Comparison of ENCODE assay signal across 8 cellular contexts in the genomic region with DNA sequence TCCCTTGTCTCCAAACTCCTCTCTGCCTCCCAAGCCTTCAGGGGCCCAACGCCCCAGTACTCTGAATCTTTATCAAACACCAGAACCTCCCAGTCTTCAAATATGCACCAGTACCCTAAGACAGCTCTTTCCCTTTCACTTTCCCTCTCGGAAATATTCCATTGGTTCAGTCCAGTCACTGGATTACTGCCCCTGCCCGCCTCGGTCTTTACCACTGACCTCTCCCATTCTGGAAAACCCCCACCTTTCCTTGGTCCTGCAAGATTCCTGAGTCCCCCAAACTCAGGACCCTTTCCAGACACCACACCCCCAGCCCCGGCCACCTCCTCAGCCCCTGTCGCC. TPM values are rescaled to one million over a fixed set of nuclear protein-coding genes. Genes with fewer than 3 reads are reported as not detected.
DNase-seq lines count a peak whose midpoint lies in the region; ATAC-seq, FAIRE-seq and TF ChIP-seq lines count a peak whose summit lies in the region.

No MANE protein-coding gene starts in this region.

- no peak overlapping the region for H2BK120ac ChIP-seq in H1 (replicated peaks; ENCODE audit: low read depth, low read length)

- H3K4me3 ChIP-seq in H1 (ENCODE audit: extremely low read depth in 1 of 4, insufficient read depth in 2 of 4, low read depth in 3 of 4, low read length in 4 of 4): peak overlapping the region; percentile 76 to 90 (median 88)
- peak overlapping the region; percentile 98 to 99 for H3K4me3 ChIP-seq in mucosa of rectum (ENCODE audit: low read length in 2 of 2)

- H3K79me1 ChIP-seq in H1 (ENCODE audit: low read depth, low read length): peaks cover 2% of the 10 kb centered on the region

- no peak for TF ChIP-seq POLR2A in H1 (IDR thresholded peaks at IDR 0.05; ENCODE audit: control extremely low read depth in 1 of 2, low read depth in 2 of 2, low read length in 2 of 2)

- H2BK5ac ChIP-seq in H1 (ENCODE audit: low read depth, low read length): peak overlapping the region; percentile 56; the same call in 1 of the 2 replicates

- no peak overlapping the region for H3K18ac ChIP-seq in H1 (ENCODE audit: extremely low read depth, low read length)

- H4K20me1 ChIP-seq in H1 (replicated peaks in 1 of 2; ENCODE audit: control insufficient read depth in 1 of 2, insufficient read depth in 2 of 2, low read length in 2 of 2): no peaks in the 10 kb centered on the region

- no peaks in the 10 kb centered on the region for H3K4me1 ChIP-seq in ES-I3 (ENCODE audit: insufficient read depth, low read length)
- H3K4me1 ChIP-seq in H1 (replicated peaks in 1 of 4; ENCODE audit: control insufficient read depth in 3 of 4, insufficient read depth in 4 of 4, low read length in 3 of 4): peaks cover 0 to 3% (median under 1%) of the 10 kb centered on the region in 4 experiments; a peak in 1 of 7 replicates
- H3K4me1 ChIP-seq in mucosa of rectum (ENCODE audit: control insufficient read depth in 2 of 2, insufficient read depth in 2 of 2, low read length in 2 of 2): peaks cover 6 to 9% of the 10 kb centered on the region in 2 donors

- no peak overlapping the region for H2BK15ac ChIP-seq in H1 (ENCODE audit: low read length)

- no peak overlapping the region for H3K23ac ChIP-seq in H1 (ENCODE audit: insufficient read length)

- no peak overlapping the region for H2AFZ ChIP-seq in H1 (ENCODE audit: low read length)

- no peak overlapping the region for H3K56ac ChIP-seq in H1 (replicated peaks; ENCODE audit: insufficient read length, low read depth, low read length)

- H2BK12ac ChIP-seq in H1 (ENCODE audit: low read depth, low read length): no peak overlapping the region

- no peak overlapping the region for H3K14ac ChIP-seq in H1 (ENCODE audit: insufficient read length)

- no peak for TF ChIP-seq RAD21 in H1 (IDR thresholded peaks at IDR 0.05 in 1 of 2, conservative IDR thresholded peaks at IDR 0.05 in 1 of 2; ENCODE audit: low read depth in 2 of 2, low read length in 2 of 2)

- no peak for TF ChIP-seq EP300 in H1 (IDR thresholded peaks at IDR 0.05; ENCODE audit: borderline replicate concordance in 1 of 2, low read depth in 2 of 2, low read length in 2 of 2)

- H3K27ac ChIP-seq in H1 (ENCODE audit: low read depth, low read length): peak overlapping the region; percentile 87; the same call in 1 of the 2 replicates
- peak overlapping the region; percentile 84 for H3K27ac ChIP-seq in mucosa of rectum (ENCODE audit: low read depth in 2 of 2, low read length in 2 of 2)

- no peak for TF ChIP-seq CTCF in H1 (IDR thresholded peaks at IDR 0.05; ENCODE audit: control extremely low read depth in 1 of 3, insufficient read depth in 1 of 3, low read depth in 1 of 3, low read length in 3 of 3)

- DNase-seq in RCC 7860 (ENCODE audit: low spot score): peak; percentile 48
- no peak for DNase-seq in H1 (ENCODE audit: low read depth in 1 of 2, low spot score in 2 of 2)
- no peak for DNase-seq in COR-L47 (lab: John Stamatoyannopoulos, UW)
- DNase-seq in NCI-H2171 (lab: John Stamatoyannopoulos, UW): no peak
- DNase-seq in foreskin melanocyte: no peak

- POLR2A ChIA-PET in H1 (lab: Charles Lee; ENCODE audit: partially characterized antibody): interaction anchor here (0.6 kb wide), 1 partner anchor 16 kb away, joined by 3 read pairs; no protein-coding TSS in a partner anchor

- H3K79me2 ChIP-seq in H1 (ENCODE audit: control insufficient read depth in 1 of 2, insufficient read depth in 2 of 2, low read length in 2 of 2): peaks cover 0 to 43% of the 10 kb centered on the region in 2 experiments; a peak in 2 of 4 replicates

- peaks cover 6% of the 10 kb centered on the region; the same call in 1 of the 2 replicates for H3K23me2 ChIP-seq in H1 (ENCODE audit: low read depth, low read length)

- H4K8ac ChIP-seq in H1 (ENCODE audit: extremely low read depth, insufficient read depth, low read length): peak overlapping the region; percentile 96

- no peak overlapping the region for H3K4ac ChIP-seq in H1 (replicated peaks; ENCODE audit: insufficient read length, low read depth, low read length)

- ATAC-seq in HG02884 (IDR thresholded peaks at IDR 0.05; ENCODE audit: unreplicated experiment): no peak

- CTCF ChIA-PET in H1 (lab: Charles Lee; ENCODE audit: partially characterized antibody): interaction anchor here (1.2 kb wide), 2 partner anchors 20 to 29 kb away, joined by 3 to 4 read pairs; no protein-coding TSS in a partner anchor

- H2BK20ac ChIP-seq in H1 (ENCODE audit: low read length): no peak overlapping the region

- no peak overlapping the region for H4K5ac ChIP-seq in H1 (ENCODE audit: insufficient read length, low read depth, low read length)

- no peaks in the 10 kb centered on the region; the same call in 1 of the 2 replicates for H3K36me3 ChIP-seq in ES-I3 (ENCODE audit: insufficient read depth, low read length)
- H3K36me3 ChIP-seq in H1 (ENCODE audit: control insufficient read depth in 2 of 4, insufficient read depth in 4 of 4, low read length in 3 of 4): peaks cover 0 to 5% (median 2%) of the 10 kb centered on the region in 4 experiments; a peak in 3 of 8 replicates
- peaks cover under 1 to 5% of the 10 kb centered on the region in 2 donors for H3K36me3 ChIP-seq in mucosa of rectum (ENCODE audit: control insufficient read depth in 2 of 2, insufficient read depth in 2 of 2, low read length in 2 of 2)

- peak overlapping the region; percentile 93 for H3K9ac ChIP-seq in ES-I3 (ENCODE audit: low read depth, low read length)
- peak overlapping the region; percentile 58 to 86 (median 80) for H3K9ac ChIP-seq in H1 (replicated peaks in 1 of 4; ENCODE audit: extremely low read depth in 1 of 4, low read depth in 3 of 4, low read length in 3 of 4)
- H3K9ac ChIP-seq in mucosa of rectum (ENCODE audit: low read depth in 1 of 2, low read length in 2 of 2): peak overlapping the region; percentile 86 to 89

- H2AK5ac ChIP-seq in H1 (ENCODE audit: low read depth, low read length): no peak overlapping the region

- FAIRE-seq in RCC 7860 (lab: Jason Lieb, UNC) (no peak), H1 (lab: Jason Lieb, UNC) (no peak)

- H3K27me3 ChIP-seq in H1 (replicated peaks in 1 of 4; ENCODE audit: control insufficient read depth in 3 of 4, extremely low read depth in 1 of 4, insufficient read depth in 3 of 4, low read length in 3 of 4): no peaks in the 10 kb centered on the region
- no peaks in the 10 kb centered on the region for H3K27me3 ChIP-seq in mucosa of rectum (ENCODE audit: control insufficient read depth in 2 of 2, insufficient read depth in 2 of 2, low read length in 2 of 2)

- H3K4me2 ChIP-seq in H1 (ENCODE audit: insufficient read depth in 1 of 2, low read depth in 2 of 2, low read length in 2 of 2): peak overlapping the region; percentile 86 to 90

- 29% methylated on average over 6 of the region's 6 CpGs; no CpG with 5 or more reads in 1 of the 2 experiments for WGBS in H1 (ENCODE audit: extremely low coverage in 1 of 2, insufficient coverage in 1 of 2, insufficient read length in 1 of 2, insufficient replicate concordance in 2 of 2, low coverage in 1 of 2, low lambda C conversion rate in 2 of 2, missing lambda C conversion rate in 1 of 2), 2 experiments

- no peaks in the 10 kb centered on the region for H3K9me3 ChIP-seq in ES-I3 (ENCODE audit: control insufficient read depth, insufficient read depth, low read length)
- no peaks in the 10 kb centered on the region for H3K9me3 ChIP-seq in H1 (ENCODE audit: insufficient read depth in 2 of 2, low read depth in 1 of 2, low read length in 1 of 2)
- no peaks in the 10 kb centered on the region for H3K9me3 ChIP-seq in mucosa of rectum (ENCODE audit: control insufficient read depth in 2 of 2, low read length in 2 of 2)

- H4K91ac ChIP-seq in H1 (replicated peaks; ENCODE audit: insufficient read length, low read length): no peak overlapping the region

TF ChIP-seq in H1, 55 proteins besides CTCF, POLR2A, EP300 and RAD21 (continues in another document):
- TF ChIP-seq TEAD4 (IDR thresholded peaks at IDR 0.05; ENCODE audit: low read depth, low read length) (no peak), SIN3A (conservative IDR thresholded peaks at IDR 0.05 in 1 of 2, IDR thresholded peaks at IDR 0.05 in 1 of 2; ENCODE audit: low read depth in 1 of 2, low read length in 2 of 2) (no peak), POLR2AphosphoS5 (IDR thresholded peaks at IDR 0.05; ENCODE audit: low read depth, low read length) (no peak), ZNF274 (IDR thresholded peaks at IDR 0.05; ENCODE audit: borderline replicate concordance, extremely low read depth, low read length) (no peak), SAP30 (IDR thresholded peaks at IDR 0.05; ENCODE audit: insufficient read depth, insufficient replicate concordance, low read length) (no peak), SP1 (IDR thresholded peaks at IDR 0.05; ENCODE audit: low read depth, low read length) (no peak)
- TF ChIP-seq, protein P1, sequence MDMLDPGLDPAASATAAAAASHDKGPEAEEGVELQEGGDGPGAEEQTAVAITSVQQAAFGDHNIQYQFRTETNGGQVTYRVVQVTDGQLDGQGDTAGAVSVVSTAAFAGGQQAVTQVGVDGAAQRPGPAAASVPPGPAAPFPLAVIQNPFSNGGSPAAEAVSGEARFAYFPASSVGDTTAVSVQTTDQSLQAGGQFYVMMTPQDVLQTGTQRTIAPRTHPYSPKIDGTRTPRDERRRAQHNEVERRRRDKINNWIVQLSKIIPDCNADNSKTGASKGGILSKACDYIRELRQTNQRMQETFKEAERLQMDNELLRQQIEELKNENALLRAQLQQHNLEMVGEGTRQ (IDR thresholded peaks at IDR 0.05; ENCODE audit: low read length): no peak

RNA-seq across cellular contexts. Expression of a gene that starts 0.7 kb away (rescaled TPM):
- total RNA-seq in H1 (2021; fragmentation: NEBNext Ultra II Directional; extraction: Animal tissue kit (Norgen Biotek cat#: 25700)): 31.7 and 33.3 TPM in 2 replicates
- polyA plus RNA-seq in H1 (2011; rRNA removed): 39.3 and 51.4 TPM in 2 replicates
- 51.0 TPM for polyA plus RNA-seq in H1 (2011; cell fraction: cytosol; rRNA removed)
- 17.7 TPM for polyA plus RNA-seq in H1 (2011; cell fraction: nucleus; rRNA removed)
- polyA plus RNA-seq in H1 (2012, experiment 1 of 2): 24.6 to 43.6 TPM (median 31.4 TPM) in 4 replicates
- 16.9 TPM for polyA plus RNA-seq in H1 (2012, experiment 2 of 2)
- polyA plus RNA-seq in H1 (2013, experiment 1 of 2): 66.1 TPM
- polyA plus RNA-seq in H1 (2013, experiment 2 of 2): 78.3 TPM
- 31.1 and 42.4 TPM in 2 replicates for polyA minus RNA-seq in H1 (2011; rRNA and poly(A)+ RNA removed)
- polyA minus RNA-seq in H1 (2011; cell fraction: cytosol; rRNA and poly(A)+ RNA removed): 32.4 TPM
- 12.6 TPM for polyA minus RNA-seq in H1 (2011; cell fraction: nucleus; rRNA and poly(A)+ RNA removed)

RNA-seq across cellular contexts. Expression of a gene that starts 37.1 kb away (rescaled TPM):
- 285 and 301 TPM in 2 replicates for total RNA-seq in H1 (2021; fragmentation: NEBNext Ultra II Directional; extraction: Animal tissue kit (Norgen Biotek cat#: 25700))
- polyA plus RNA-seq in H1 (2011; rRNA removed): 94.7 and 111 TPM in 2 replicates
- 124 TPM for polyA plus RNA-seq in H1 (2011; cell fraction: cytosol; rRNA removed)
- polyA plus RNA-seq in H1 (2011; cell fraction: nucleus; rRNA removed): 71.2 TPM
- polyA plus RNA-seq in H1 (2012, experiment 1 of 2): 255 to 279 TPM (median 268 TPM) in 4 replicates
- 112 TPM for polyA plus RNA-seq in H1 (2012, experiment 2 of 2)
- 187 TPM for polyA plus RNA-seq in H1 (2013, experiment 1 of 2)
- polyA plus RNA-seq in H1 (2013, experiment 2 of 2): 189 TPM
- 121 and 151 TPM in 2 replicates for polyA minus RNA-seq in H1 (2011; rRNA and poly(A)+ RNA removed)
- 89.8 TPM for polyA minus RNA-seq in H1 (2011; cell fraction: cytosol; rRNA and poly(A)+ RNA removed)
- polyA minus RNA-seq in H1 (2011; cell fraction: nucleus; rRNA and poly(A)+ RNA removed): 65.0 TPM
